26 cellular contexts compared by ENCODE assay signal in genomic region chr3:70021267-70021666, GRCh38. TPM values are rescaled to one million over a fixed set of nuclear protein-coding genes. Genes with fewer than 3 reads are reported as not detected.
"Had no signal": no experiment of that assay in that cellular context is flagged by ENCODE, and none has a peak within 500 bp of the region (broad histone marks: within the 10 kb centered on the region; RNA-seq: fewer than 3 reads in every experiment).

No MANE protein-coding gene starts in this region.

- FAIRE-seq: astrocyte, frontal cortex, TTC549 had no signal

- H3K9me3 ChIP-seq: adrenal gland, colonic mucosa, esophagus muscularis mucosa, right lobe of liver, stomach, suprapubic skin had no signal

- H3K36me3 ChIP-seq: adrenal gland, colonic mucosa, esophagus muscularis mucosa, right lobe of liver, stomach, suprapubic skin, WERI-Rb-1 had no signal

- H3K4me3 ChIP-seq: adrenal gland, colonic mucosa, dorsolateral prefrontal cortex, esophagus muscularis mucosa, right lobe of liver, skin epidermis, stomach, suprapubic skin had no signal

- H3K27me3 ChIP-seq: adrenal gland, colonic mucosa, dorsolateral prefrontal cortex, esophagus muscularis mucosa, right lobe of liver, stomach, suprapubic skin had no signal

- H3K79me2 ChIP-seq: parathyroid adenoma had no signal

- H3K27ac ChIP-seq: adrenal gland, colonic mucosa, dorsolateral prefrontal cortex, esophagus muscularis mucosa, parathyroid adenoma, right lobe of liver, stomach, WERI-Rb-1 had no signal

- DNase-seq: activated CD4-positive, alpha-beta T cell treated with anti-CD3 and anti-CD28 coated beads for 1 hour; activated CD4-positive, alpha-beta T cell treated with anti-CD3 and anti-CD28 coated beads, Interleukin-2, amount 50 U/mL, for 1 hour; activated T-cell treated with anti-CD3 and anti-CD28 coated beads, Interleukin-2, amount 50 U/mL, for 1 hour; adrenal gland; colonic mucosa; dorsolateral prefrontal cortex; effector memory CD8-positive, alpha-beta T cell; hypothalamus; nephron progenitor cell; right lobe of liver; stimulated activated CD4-positive, alpha-beta T cell treated with anti-CD3 and anti-CD28 coated beads, Interleukin-15, amount 100 ng/mL, for 24 hours; stomach; trophoblast cell; WERI-Rb-1 had no signal

- ATAC-seq: activated T-helper 17 cell treated with anti-CD3 and anti-CD28 coated beads, Interleukin-2, amount 50 U/mL, for 72 hours; effector memory CD8-positive, alpha-beta T cell; right lobe of liver; stimulated activated memory B cell treated with anti-CD40 and anti-IgM and Interleukin-4, amounts not matched to agents 10 μg/mL and 1 μg/mL and 100 μg/mL, for 72 hours had no signal

- H3K4me1 ChIP-seq: adrenal gland, colonic mucosa, parathyroid adenoma, right lobe of liver, stomach had no signal

RNA-seq across cellular contexts. Expression of gene SAMMSON, which starts 21.7 kb away (rescaled TPM):
- total RNA-seq: activated T-helper 17 cell treated with anti-CD3 and anti-CD28 coated beads, Interleukin-2, amount 50 U/mL, for 72 hours; adrenal gland; astrocyte; colonic mucosa; frontal cortex; liver; pulmonary artery endothelial cell; right lobe of liver; T-helper 2 cell treated with Interferon-gamma antibody and Interleukin-4, amounts not matched to agents 100 ng/mL and 5 ng/mL, for 36 hours had no signal
